Comparison of ENCODE assay signal across 8 cellular contexts in the genomic region with DNA sequence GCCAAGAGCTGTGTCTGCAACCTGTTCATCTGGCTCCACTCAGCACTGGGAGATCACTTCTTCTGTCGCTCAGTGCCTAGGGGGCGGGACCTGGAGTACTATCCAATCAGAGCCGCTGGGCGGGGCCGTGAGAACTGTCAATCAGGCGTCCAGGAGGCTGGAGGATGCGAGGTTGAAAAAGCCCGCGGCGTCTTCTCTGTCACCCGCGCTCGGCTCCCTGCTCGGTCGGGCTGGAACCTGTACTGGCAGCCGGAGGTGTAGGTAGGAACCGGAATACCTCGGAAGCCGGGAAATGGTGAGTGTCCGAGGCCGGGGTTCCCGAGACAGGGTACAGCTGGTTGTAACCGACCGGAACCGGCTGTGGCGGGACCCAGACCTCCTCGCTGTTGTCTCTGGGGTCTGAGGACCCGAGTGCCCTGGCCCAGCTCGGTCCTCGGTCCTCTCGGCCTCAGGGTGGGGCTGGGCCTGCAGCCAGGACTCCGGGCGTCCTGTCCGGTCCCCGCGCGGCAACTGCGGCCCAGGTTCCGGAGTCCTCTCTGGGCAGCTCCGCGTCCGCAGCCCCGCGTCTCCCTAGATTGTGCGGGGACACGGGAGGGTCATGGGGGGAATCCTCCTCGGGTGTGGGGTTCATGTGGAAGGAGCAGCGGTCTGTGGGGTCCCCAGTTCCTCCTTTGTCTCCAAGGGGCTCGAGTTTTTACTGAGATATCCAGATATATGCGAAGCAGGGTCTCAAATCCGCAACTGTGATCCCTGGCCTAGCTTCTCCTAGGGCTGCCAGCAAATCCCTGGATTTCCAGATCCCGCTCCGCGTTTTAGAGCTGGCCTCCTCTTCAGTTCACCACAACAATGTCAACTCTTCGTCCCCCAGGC. TPM values are rescaled to one million over a fixed set of nuclear protein-coding genes. Genes with fewer than 3 reads are reported as not detected.
DNase-seq lines count a peak whose midpoint lies in the region; ATAC-seq and TF ChIP-seq lines count a peak whose summit lies in the region.

No MANE protein-coding gene starts in this region.

- no peaks in the 10 kb centered on the region for H3K9me3 ChIP-seq in left lung

- H3K27ac ChIP-seq in left lung = peak overlapping the region in 1 of 2 donors; percentile 55

- no peak for TF ChIP-seq CTCF in left lung (IDR thresholded peaks at IDR 0.05)

- peak overlapping the region; percentile 82 for H3K4me3 Mint-ChIP-seq in activated CD4-positive, alpha-beta T cell treated with anti-CD3 and anti-CD28 coated beads, Interleukin-2, amount 10 ng/mL, durations not matched to agents 24 days and 14 days
- H3K4me3 Mint-ChIP-seq in dendritic cell treated with granulocyte-macrophage colony-stimulating factor and Interleukin-4, amounts not matched to agents 40 ng/mL and 50 ng/mL, for 4 days = peak overlapping the region; percentile 73

- H3K36me3 Mint-ChIP-seq in activated CD4-positive, alpha-beta T cell treated with anti-CD3 and anti-CD28 coated beads, Interleukin-2, amount 10 ng/mL, durations not matched to agents 24 days and 14 days (ENCODE audit: low read depth) = peaks cover 2% of the 10 kb centered on the region
- no peaks in the 10 kb centered on the region for H3K36me3 Mint-ChIP-seq in dendritic cell treated with granulocyte-macrophage colony-stimulating factor and Interleukin-4, amounts not matched to agents 40 ng/mL and 50 ng/mL, for 4 days (ENCODE audit: low read depth)

- H3K9me3 Mint-ChIP-seq in activated CD4-positive, alpha-beta T cell treated with anti-CD3 and anti-CD28 coated beads, Interleukin-2, amount 10 ng/mL, durations not matched to agents 24 days and 14 days = peaks cover 4% of the 10 kb centered on the region
- peaks cover 10% of the 10 kb centered on the region for H3K9me3 Mint-ChIP-seq in dendritic cell treated with granulocyte-macrophage colony-stimulating factor and Interleukin-4, amounts not matched to agents 40 ng/mL and 50 ng/mL, for 4 days

- no peak overlapping the region for H3K27ac Mint-ChIP-seq in activated CD4-positive, alpha-beta T cell treated with anti-CD3 and anti-CD28 coated beads, Interleukin-2, amount 10 ng/mL, durations not matched to agents 24 days and 14 days
- no peak overlapping the region for H3K27ac Mint-ChIP-seq in dendritic cell treated with granulocyte-macrophage colony-stimulating factor and Interleukin-4, amounts not matched to agents 40 ng/mL and 50 ng/mL, for 4 days

- H3K4me3 ChIP-seq in left lung = peak overlapping the region; percentile 39 to 60

- no peaks in the 10 kb centered on the region for H3K27me3 ChIP-seq in left lung

- peaks cover 2% of the 10 kb centered on the region for H3K4me1 Mint-ChIP-seq in activated CD4-positive, alpha-beta T cell treated with anti-CD3 and anti-CD28 coated beads, Interleukin-2, amount 10 ng/mL, durations not matched to agents 24 days and 14 days
- no peaks in the 10 kb centered on the region for H3K4me1 Mint-ChIP-seq in dendritic cell treated with granulocyte-macrophage colony-stimulating factor and Interleukin-4, amounts not matched to agents 40 ng/mL and 50 ng/mL, for 4 days (ENCODE audit: low read depth)

- ATAC-seq in GM19043 (IDR thresholded peaks at IDR 0.05; ENCODE audit: low read depth, unreplicated experiment) = peak; percentile 94
- peak; percentile 85 for ATAC-seq in HG03378 (IDR thresholded peaks at IDR 0.05; ENCODE audit: unreplicated experiment)
- ATAC-seq in left lung = peak; percentile 99

- no peaks in the 10 kb centered on the region for H3K36me3 ChIP-seq in left lung

- H3K4me1 ChIP-seq in left lung = peaks cover 0 to 10% of the 10 kb centered on the region in 2 donors

- peak; percentile 96 for DNase-seq in AG08396 (ENCODE audit: low spot score)
- DNase-seq in NCI-H446 treated with DMSO at 0.1 percent for 48 hours (lab: John Stamatoyannopoulos, UW) = peak; percentile 94
- peak; percentile 96 for DNase-seq in activated CD4-positive, alpha-beta T cell treated with anti-CD3 and anti-CD28 coated beads, Interleukin-2, amount 10 ng/mL, durations not matched to agents 24 days and 14 days
- DNase-seq in left lung = peak; percentile 96
- DNase-seq in stimulated activated CD4-positive, alpha-beta T cell treated with anti-CD3 and anti-CD28 coated beads, Interleukin-2, amount 100 ng/mL, for 24 hours = peak; percentile 92 to 98

- intact Hi-C loops in activated CD4-positive, alpha-beta T cell treated with anti-CD3 and anti-CD28 coated beads, Interleukin-2, amount 10 ng/mL, durations not matched to agents 24 days and 14 days (cut with micrococcal nuclease) = no loop called here
- intact Hi-C loops in dendritic cell treated with granulocyte-macrophage colony-stimulating factor and Interleukin-4, amounts not matched to agents 40 ng/mL and 50 ng/mL, for 4 days (cut with micrococcal nuclease) = loop anchor here (5.0 kb wide), 1 partner anchor 38 kb away; no protein-coding TSS in a partner anchor
- intact Hi-C loops in left lung (cut with DNase I) = no loop called here

- no peaks in the 10 kb centered on the region for H3K27me3 Mint-ChIP-seq in activated CD4-positive, alpha-beta T cell treated with anti-CD3 and anti-CD28 coated beads, Interleukin-2, amount 10 ng/mL, durations not matched to agents 24 days and 14 days
- peaks cover 11% of the 10 kb centered on the region for H3K27me3 Mint-ChIP-seq in dendritic cell treated with granulocyte-macrophage colony-stimulating factor and Interleukin-4, amounts not matched to agents 40 ng/mL and 50 ng/mL, for 4 days

RNA-seq across cellular contexts. Expression of gene ZNF627, which starts 42.6 kb away (rescaled TPM):
- total RNA-seq in activated CD4-positive, alpha-beta T cell treated with anti-CD3 and anti-CD28 coated beads, Interleukin-2, amount 10 ng/mL, durations not matched to agents 24 days and 14 days = 5.2 and 7.1 TPM in 2 replicates
- 10 to 100 TPM; 10.5 to 12.3 TPM for total RNA-seq in left lung
